ENCODE assay signal across 9 cellular contexts in the genomic region with DNA sequence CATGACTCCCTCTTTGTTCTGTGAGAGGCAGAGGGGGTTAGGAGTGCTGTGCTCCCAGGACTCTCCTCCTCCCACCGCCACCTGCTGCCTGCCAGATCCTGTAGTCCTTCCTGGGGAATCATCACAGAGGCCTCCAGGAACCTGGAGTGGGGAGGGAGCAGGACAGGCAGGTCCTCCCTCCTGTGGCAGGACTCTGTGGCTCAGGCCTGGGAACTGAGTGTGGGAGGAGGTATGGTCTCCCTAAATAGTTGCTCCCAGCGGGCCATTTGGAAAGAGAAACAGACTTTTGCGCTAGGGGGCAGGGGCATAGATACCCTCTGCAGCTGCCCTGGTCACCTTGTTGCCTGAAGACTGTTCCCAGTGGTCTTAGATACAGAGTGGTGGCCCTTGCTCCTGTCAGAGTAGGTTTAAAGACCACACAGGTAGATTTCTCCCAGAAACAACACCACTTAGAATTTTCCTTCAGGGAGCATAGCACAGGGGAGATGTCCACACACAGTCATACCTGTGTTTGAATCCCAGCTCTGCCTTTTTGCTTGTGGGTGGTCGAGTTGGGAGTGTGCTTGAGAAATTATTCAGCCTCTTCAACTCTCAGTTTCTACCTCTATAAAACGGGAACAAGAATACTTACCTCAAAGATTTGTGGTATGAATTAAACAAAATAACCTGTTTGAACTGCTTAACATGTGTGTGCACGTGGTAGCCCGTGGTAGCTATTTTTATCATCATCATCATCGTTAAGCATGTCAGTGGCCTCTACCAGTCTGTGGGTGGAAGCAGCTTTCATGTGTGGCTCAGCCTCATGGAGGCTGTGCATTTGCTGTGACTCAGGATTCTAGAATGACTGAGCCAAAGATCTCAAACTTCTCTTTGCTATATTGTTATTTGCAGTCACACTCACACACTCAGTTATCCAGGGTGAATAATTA. TPM values are rescaled to one million over a fixed set of nuclear protein-coding genes. Genes with fewer than 3 reads are reported as not detected.
DNase-seq lines count a peak whose midpoint lies in the region; ATAC-seq and TF ChIP-seq lines count a peak whose summit lies in the region.
"Had no signal": no experiment of that assay in that cellular context is flagged by ENCODE, and none has a peak within 500 bp of the region (broad histone marks: within the 10 kb centered on the region; RNA-seq: fewer than 3 reads in every experiment).

No MANE protein-coding gene starts in this region.

- ATAC-seq in GM18520 (IDR thresholded peaks at IDR 0.05; ENCODE audit: unreplicated experiment) (peak; percentile 37), HG02973 (IDR thresholded peaks at IDR 0.05; ENCODE audit: unreplicated experiment) (peak; percentile 43)

- H3K27me3 ChIP-seq in mucosa of stomach (ENCODE audit: control insufficient read depth, insufficient read depth, low read length), result no peaks in the 10 kb centered on the region
- H3K27me3 ChIP-seq: cardiac muscle cell had no signal

- no peak overlapping the region for H3K4me3 ChIP-seq in mucosa of stomach (ENCODE audit: low read length)
- H3K4me3 ChIP-seq: cardiac muscle cell had no signal

- no peak for TF ChIP-seq CTCF in type B pancreatic cell (conservative IDR thresholded peaks at IDR 0.05)

- H3K9me3 Mint-ChIP-seq in type B pancreatic cell, result no peaks in the 10 kb centered on the region

- H3K27me3 Mint-ChIP-seq in type B pancreatic cell, result no peaks in the 10 kb centered on the region

- in situ Hi-C loops in ACHN (cut with HindIII; ENCODE audit: low pct_ligation_motif_present, low pct_unique_long_range_greater_than_20kb, low sequenced_read_pairs), result no loop called here

- no peaks in the 10 kb centered on the region for H3K9me3 ChIP-seq in mucosa of stomach (ENCODE audit: control insufficient read depth, low read length)

- H3K36me3 ChIP-seq in mucosa of stomach (ENCODE audit: control insufficient read depth, insufficient read depth, low read length), result no peaks in the 10 kb centered on the region
- H3K36me3 ChIP-seq: cardiac muscle cell had no signal

- H3K4me1 Mint-ChIP-seq in type B pancreatic cell (ENCODE audit: unreplicated experiment), result peaks cover 61% of the 10 kb centered on the region

- DNase-seq in T follicular helper cell (ENCODE audit: low read depth), result peak; percentile 71
- DNase-seq in astrocyte of the hippocampus (ENCODE audit: low read depth, low spot score), result peak; percentile 73
- DNase-seq in type B pancreatic cell (ENCODE audit: extremely low spot score, unreplicated experiment), result no peak
- DNase-seq in ACHN, result no peak
- DNase-seq in cerebellum (ENCODE audit: low spot score), result no peak

- peaks cover 8% of the 10 kb centered on the region for H3K36me3 Mint-ChIP-seq in type B pancreatic cell

- peak overlapping the region; percentile 36 for H3K9ac ChIP-seq in mucosa of stomach (ENCODE audit: low read length)

- peaks cover 90% of the 10 kb centered on the region for H3K4me1 ChIP-seq in mucosa of stomach (ENCODE audit: control insufficient read depth, insufficient read depth, low read length)

- peak overlapping the region; percentile 52 for H3K27ac Mint-ChIP-seq in type B pancreatic cell

- peak overlapping the region; percentile 15 for H3K4me3 Mint-ChIP-seq in type B pancreatic cell

RNA-seq across cellular contexts. Expression of a gene that starts 55.8 kb away (rescaled TPM):
- total RNA-seq in type B pancreatic cell (ENCODE audit: low replicate concordance) (21.6 and 39.3 TPM in 2 replicates), cerebellum (10.4 TPM)

Comparison
In these comparisons a context has a peak if more than half of its experiments do, and no peak if none do; other contexts are left out.
1. DNase-seq: peak in T follicular helper cell (single experiment) and astrocyte of the hippocampus (single experiment); none in type B pancreatic cell (single experiment), ACHN (single experiment) and cerebellum (single experiment).